In genomic region chrX:69060631-69061408, GRCh38 we compare ENCODE assay signal across 11 cellular contexts.
DNase-seq lines count a peak whose midpoint lies in the region; FAIRE-seq and TF ChIP-seq lines count a peak whose summit lies in the region.
"Had no signal": no experiment of that assay in that cellular context is flagged by ENCODE, and none has a peak within 500 bp of the region (broad histone marks: within the 10 kb centered on the region; RNA-seq: fewer than 3 reads in every experiment).

No MANE protein-coding gene starts in this region.

- H3K4me3 ChIP-seq in AG04449 (ENCODE audit: low read depth, low read length) (no peak overlapping the region), Loucy (ENCODE audit: low read length, poor library complexity, severe bottlenecking) (no peak overlapping the region), H1 (ENCODE audit: extremely low read depth in 1 of 4, insufficient read depth in 2 of 4, low read depth in 3 of 4, low read length in 4 of 4) (no peak overlapping the region)

- H3K9me3 ChIP-seq in Loucy (ENCODE audit: insufficient read depth, low read depth, low read length) (no peaks in the 10 kb centered on the region), H1 (ENCODE audit: insufficient read depth in 2 of 2, low read depth in 1 of 2, low read length in 1 of 2) (no peaks in the 10 kb centered on the region)

- no peak for TF ChIP-seq EP300 in H1 (IDR thresholded peaks at IDR 0.05; ENCODE audit: borderline replicate concordance in 1 of 2, low read depth in 2 of 2, low read length in 2 of 2)

- no peaks in the 10 kb centered on the region for H3K36me3 ChIP-seq in Loucy (ENCODE audit: insufficient read depth, low read length)
- no peaks in the 10 kb centered on the region for H3K36me3 ChIP-seq in H1 (ENCODE audit: control insufficient read depth in 2 of 4, insufficient read depth in 4 of 4, low read length in 3 of 4)

- H3K79me2 ChIP-seq in Loucy (ENCODE audit: insufficient read depth, low read length) (no peaks in the 10 kb centered on the region), H1 (ENCODE audit: control insufficient read depth in 1 of 2, insufficient read depth in 2 of 2, low read length in 2 of 2) (no peaks in the 10 kb centered on the region)

- H4K91ac ChIP-seq in H1 (replicated peaks; ENCODE audit: insufficient read length, low read length), result no peak overlapping the region

- POLR2A ChIA-PET in AG04449 (lab: Yijun Ruan, JAX) (interaction anchor here (1.0 to 1.1 kb wide), 2 partner anchors 231 to 233 kb away, joined by 3 to 5 read pairs; no protein-coding TSS in a partner anchor), H1 (lab: Charles Lee; ENCODE audit: partially characterized antibody) (no interaction called here)

- no peak overlapping the region for H2BK5ac ChIP-seq in H1 (ENCODE audit: low read depth, low read length)

- H2BK20ac ChIP-seq in H1 (ENCODE audit: low read length), result no peak overlapping the region

- H3F3A ChIP-seq in Loucy (ENCODE audit: low read depth), result no peaks in the 10 kb centered on the region

- H3K27me3 ChIP-seq in Loucy (ENCODE audit: insufficient read depth, low read length, poor library complexity, severe bottlenecking) (no peaks in the 10 kb centered on the region), H1 (replicated peaks in 1 of 4; ENCODE audit: control insufficient read depth in 3 of 4, extremely low read depth in 1 of 4, insufficient read depth in 3 of 4, low read length in 3 of 4) (no peaks in the 10 kb centered on the region)

- no peak overlapping the region for H3K4ac ChIP-seq in H1 (replicated peaks; ENCODE audit: insufficient read length, low read depth, low read length)

- CTCF ChIA-PET in AG04449 (lab: Yijun Ruan, JAX), result interaction anchor here (0.6 to 2.7 kb wide), 7 partner anchors 10 to 326 kb away, joined by 3 to 51 read pairs (median 4); partner anchors contain the start of gene EFNB1
- CTCF ChIA-PET in H1 (lab: Charles Lee; ENCODE audit: partially characterized antibody), result interaction anchor here (0.8 to 2.1 kb wide), 14 partner anchors 23 to 242 kb away, joined by 3 to 10 read pairs (median 4); no protein-coding TSS in a partner anchor

- WGBS in H1 (ENCODE audit: extremely low coverage in 1 of 2, insufficient coverage in 1 of 2, insufficient read length in 1 of 2, insufficient replicate concordance in 2 of 2, low coverage in 1 of 2, low lambda C conversion rate in 2 of 2, missing lambda C conversion rate in 1 of 2), 2 experiments, result 80% methylated on average over 3 of the region's 6 CpGs; no CpG with 5 or more reads in 1 of the 2 experiments

- H2AK5ac ChIP-seq in H1 (ENCODE audit: low read depth, low read length), result no peak overlapping the region

- H3K14ac ChIP-seq in H1 (ENCODE audit: insufficient read length), result no peak overlapping the region

- no peak overlapping the region for H2BK120ac ChIP-seq in H1 (replicated peaks; ENCODE audit: low read depth, low read length)

- H3K4me2 ChIP-seq in Loucy (ENCODE audit: low read depth, low read length, poor library complexity, severe bottlenecking) (no peak overlapping the region), H1 (ENCODE audit: insufficient read depth in 1 of 2, low read depth in 2 of 2, low read length in 2 of 2) (no peak overlapping the region)

- H4K20me1 ChIP-seq in Loucy (ENCODE audit: insufficient read depth, low read length, poor library complexity, severe bottlenecking), result no peaks in the 10 kb centered on the region
- H4K20me1 ChIP-seq in H1 (replicated peaks in 1 of 2; ENCODE audit: control insufficient read depth in 1 of 2, insufficient read depth in 2 of 2, low read length in 2 of 2), result no peaks in the 10 kb centered on the region

- no peak overlapping the region for H3K56ac ChIP-seq in H1 (replicated peaks; ENCODE audit: insufficient read length, low read depth, low read length)

- peak overlapping the region; percentile 60; the same call in 1 of the 2 replicates for H3K18ac ChIP-seq in H1 (ENCODE audit: extremely low read depth, low read length)

- H3K9ac ChIP-seq in Loucy (ENCODE audit: low read depth, low read length, poor library complexity, severe bottlenecking) (no peak overlapping the region), H1 (replicated peaks in 1 of 4; ENCODE audit: extremely low read depth in 1 of 4, low read depth in 3 of 4, low read length in 3 of 4) (no peak overlapping the region)

- peak overlapping the region; percentile 72; the same call in 1 of the 2 replicates for H2BK15ac ChIP-seq in H1 (ENCODE audit: low read length)

- in situ Hi-C loops in G401 (cut with HindIII; ENCODE audit: low sequenced_read_pairs), result no loop called here

- no peak overlapping the region for H2AFZ ChIP-seq in Loucy (ENCODE audit: low read length)
- H2AFZ ChIP-seq in H1 (ENCODE audit: low read length), result no peak overlapping the region

- no peaks in the 10 kb centered on the region for H3K23me2 ChIP-seq in H1 (ENCODE audit: low read depth, low read length)

- TF ChIP-seq CTCF in AG04449 (IDR thresholded peaks at IDR 0.05; ENCODE audit: insufficient read depth, low read length, missing control alignments) (peak; percentile 27), Loucy (conservative IDR thresholded peaks at IDR 0.05; ENCODE audit: low read length) (peak; percentile 17; the same call in 1 of the 2 replicates), H1 (IDR thresholded peaks at IDR 0.05; ENCODE audit: control extremely low read depth in 1 of 3, insufficient read depth in 1 of 3, low read depth in 1 of 3, low read length in 3 of 3) (peak in 2 of 3 experiments; percentile 16 to 32; a peak in 2 of 4 replicates)

- FAIRE-seq in H1 (lab: Jason Lieb, UNC), result no peak

- H3K27ac ChIP-seq in H1 (ENCODE audit: low read depth, low read length), result no peak overlapping the region

- no peak overlapping the region for H4K8ac ChIP-seq in H1 (ENCODE audit: extremely low read depth, insufficient read depth, low read length)

- no peak overlapping the region for H3K23ac ChIP-seq in H1 (ENCODE audit: insufficient read length)

- DNase-seq in AG04449 (ENCODE audit: low read depth, low spot score), result no peak
- DNase-seq in H1 (ENCODE audit: low read depth in 1 of 2, low spot score in 2 of 2), result peak in 1 of 2 experiments; percentile 45
- peak; percentile 57 to 63 for DNase-seq in lung microvascular endothelial cell (ENCODE audit: low read depth in 2 of 2)
- no peak for DNase-seq in NCI-H446 treated with DMSO at 0.1 percent for 48 hours (lab: John Stamatoyannopoulos, UW)
- DNase-seq in G401 (ENCODE audit: low spot score), result no peak
- DNase-seq in NCI-H128 (lab: John Stamatoyannopoulos, UW; ENCODE audit: unreplicated experiment), result no peak
- DNase-seq in NCI-H2171 (lab: John Stamatoyannopoulos, UW), result no peak
- DNase-seq: activated T-cell treated with anti-CD3 and anti-CD28 coated beads, Interleukin-2, amount 50 U/mL, for 24 hours; CD4-positive, alpha-beta memory T cell; NCI-H526 treated with DMSO at 0.1 percent for 48 hours had no signal

- no peak overlapping the region for H2BK12ac ChIP-seq in H1 (ENCODE audit: low read depth, low read length)

- no peaks in the 10 kb centered on the region for H3K79me1 ChIP-seq in H1 (ENCODE audit: low read depth, low read length)

- no peaks in the 10 kb centered on the region for H3K4me1 ChIP-seq in Loucy (ENCODE audit: insufficient read depth, low read length, poor library complexity, severe bottlenecking)
- H3K4me1 ChIP-seq in H1 (replicated peaks in 1 of 4; ENCODE audit: control insufficient read depth in 3 of 4, insufficient read depth in 4 of 4, low read length in 3 of 4), result no peaks in the 10 kb centered on the region

- no peak for TF ChIP-seq POLR2A in H1 (IDR thresholded peaks at IDR 0.05; ENCODE audit: control extremely low read depth in 1 of 2, low read depth in 2 of 2, low read length in 2 of 2)

- H3K9me2 ChIP-seq in Loucy (replicated peaks; ENCODE audit: low read depth, low read length), result no peaks in the 10 kb centered on the region

- TF ChIP-seq RAD21 in H1 (IDR thresholded peaks at IDR 0.05 in 1 of 2, conservative IDR thresholded peaks at IDR 0.05 in 1 of 2; ENCODE audit: low read depth in 2 of 2, low read length in 2 of 2), result peak; percentile 60 to 72

- H4K5ac ChIP-seq in H1 (ENCODE audit: insufficient read length, low read depth, low read length), result no peak overlapping the region

TF ChIP-seq in H1, 55 proteins besides CTCF, POLR2A, EP300 and RAD21:
- TF ChIP-seq PHF8 (conservative IDR thresholded peaks at IDR 0.05; ENCODE audit: low read depth, low read length) (no peak), HDAC6 (IDR thresholded peaks at IDR 0.05; ENCODE audit: low read depth, low read length) (no peak), SIRT6 (IDR thresholded peaks at IDR 0.05; ENCODE audit: low read length) (no peak), RFX5 (IDR thresholded peaks at IDR 0.05; ENCODE audit: borderline replicate concordance, low read depth, low read length) (no peak), BCL11A (IDR thresholded peaks at IDR 0.05; ENCODE audit: low read depth in 2 of 2, low read length in 2 of 2) (no peak), E2F6 (IDR thresholded peaks at IDR 0.05) (no peak), EGR1 (IDR thresholded peaks at IDR 0.05; ENCODE audit: borderline replicate concordance, low read depth, low read length) (no peak), GTF2F1 (IDR thresholded peaks at IDR 0.05; ENCODE audit: borderline replicate concordance, low read depth, low read length) (no peak), GABPA (IDR thresholded peaks at IDR 0.05; ENCODE audit: borderline replicate concordance, insufficient read depth, low read length) (no peak), KDM4A (IDR thresholded peaks at IDR 0.05; ENCODE audit: low read depth, low read length, severe bottlenecking) (no peak), CREB1 (IDR thresholded peaks at IDR 0.05) (no peak), CHD1 (IDR thresholded peaks at IDR 0.05; ENCODE audit: low read depth, low read length) (no peak), TBP (IDR thresholded peaks at IDR 0.05; ENCODE audit: low read depth, low read length) (no peak), JUN (IDR thresholded peaks at IDR 0.05; ENCODE audit: low read depth, low read length) (no peak), JUND (IDR thresholded peaks at IDR 0.05; ENCODE audit: low read length) (no peak), RNF2 (IDR thresholded peaks at IDR 0.05; ENCODE audit: borderline replicate concordance, low read depth, low read length, missing control alignments, poor library complexity, severe bottlenecking) (no peak)
- TF ChIP-seq, protein P1, sequence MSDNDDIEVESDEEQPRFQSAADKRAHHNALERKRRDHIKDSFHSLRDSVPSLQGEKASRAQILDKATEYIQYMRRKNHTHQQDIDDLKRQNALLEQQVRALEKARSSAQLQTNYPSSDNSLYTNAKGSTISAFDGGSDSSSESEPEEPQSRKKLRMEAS (IDR thresholded peaks at IDR 0.05), result no peak

Comparison
In these comparisons a context has a peak if more than half of its experiments do, and no peak if none do; other contexts are left out.
1. DNase-seq: peak in lung microvascular endothelial cell (2 of 2); none in AG04449 (single experiment), NCI-H446 treated with DMSO at 0.1 percent for 48 hours (single experiment), G401 (single experiment), NCI-H128 (single experiment) and NCI-H2171 (single experiment).
2. Peak in every context shown above with its lines, with median percentiles within 50 percentile points of each other: CTCF ChIP-seq.